In genomic region chr1:8625981-8626898, GRCh38 we compare ENCODE assay signal across 10 cellular contexts.
A peak's percentile ranks its signal among the peaks of the same experiment; 100 is the strongest.
DNase-seq lines count a peak whose midpoint lies in the region; ATAC-seq and TF ChIP-seq lines count a peak whose summit lies in the region.
"Had no signal": no experiment of that assay in that cellular context is flagged by ENCODE, and none has a peak within 500 bp of the region (broad histone marks: within the 10 kb centered on the region; RNA-seq: fewer than 3 reads in every experiment).

No MANE protein-coding gene starts in this region.

- no peak for TF ChIP-seq CTCF in astrocyte of the spinal cord (IDR thresholded peaks at IDR 0.05; ENCODE audit: low read depth, low read length)

- DNase-seq in KBM-7 (peak; percentile 38), astrocyte of the spinal cord (ENCODE audit: low read depth, low spot score) (peak; percentile 81), memory B cell (ENCODE audit: low spot score in 2 of 2) (no peak), CD1c-positive myeloid dendritic cell (ENCODE audit: extremely low spot score) (no peak)
- DNase-seq: activated CD4-positive, alpha-beta T cell treated with anti-CD3 and anti-CD28 coated beads, Interleukin-2, amount 10 ng/mL, durations not matched to agents 24 days and 14 days; naive thymus-derived CD4-positive, alpha-beta T cell had no signal

- H3K9me3 Mint-ChIP-seq in memory B cell: no peaks in the 10 kb centered on the region

- H3K4me3 Mint-ChIP-seq in memory B cell: no peak overlapping the region
- H3K4me3 Mint-ChIP-seq: activated CD4-positive, alpha-beta T cell treated with anti-CD3 and anti-CD28 coated beads, Interleukin-2, amount 10 ng/mL, durations not matched to agents 24 days and 14 days; naive thymus-derived CD4-positive, alpha-beta T cell had no signal

- H4K20me1 ChIP-seq in BLaER1: peaks cover 100% of the 10 kb centered on the region

- no peak overlapping the region for H3K9ac ChIP-seq in BLaER1

- H3K4me3 ChIP-seq in BLaER1 (no peak overlapping the region), astrocyte of the spinal cord (ENCODE audit: low read depth, low read length) (no peak overlapping the region)

- no peaks in the 10 kb centered on the region for H3K36me3 Mint-ChIP-seq in memory B cell

- no peak overlapping the region for H3K27ac ChIP-seq in BLaER1

- peak overlapping the region; percentile 87 for H3K27ac Mint-ChIP-seq in memory B cell
- H3K27ac Mint-ChIP-seq: activated CD4-positive, alpha-beta T cell treated with anti-CD3 and anti-CD28 coated beads, Interleukin-2, amount 10 ng/mL, durations not matched to agents 24 days and 14 days had no signal

- no peaks in the 10 kb centered on the region for H3K27me3 ChIP-seq in BLaER1

- H3K27me3 Mint-ChIP-seq in memory B cell: no peaks in the 10 kb centered on the region
- H3K27me3 Mint-ChIP-seq: activated CD4-positive, alpha-beta T cell treated with anti-CD3 and anti-CD28 coated beads, Interleukin-2, amount 10 ng/mL, durations not matched to agents 24 days and 14 days; naive thymus-derived CD4-positive, alpha-beta T cell had no signal

- no peaks in the 10 kb centered on the region for H3K9me3 ChIP-seq in BLaER1

- H3K4me1 ChIP-seq in BLaER1: peaks cover 55% of the 10 kb centered on the region

- in situ Hi-C loops in KBM-7 (cut with MboI; ENCODE audit: low pct_unique_long_range_greater_than_20kb, low sequenced_read_pairs) (no loop called here), astrocyte of the spinal cord (cut with HindIII; ENCODE audit: low sequenced_read_pairs) (no loop called here)

- peaks cover 48% of the 10 kb centered on the region for H3K4me1 Mint-ChIP-seq in memory B cell

- peaks cover 33% of the 10 kb centered on the region for H3K36me3 ChIP-seq in BLaER1

- peak overlapping the region; percentile 55 for H3K4me2 ChIP-seq in BLaER1

- ATAC-seq in memory B cell (ENCODE audit: low read depth) (no peak), GM19328 (IDR thresholded peaks at IDR 0.05; ENCODE audit: unreplicated experiment) (no peak), GM19463 (IDR thresholded peaks at IDR 0.05; ENCODE audit: unreplicated experiment) (no peak), HG03460 (IDR thresholded peaks at IDR 0.05; ENCODE audit: unreplicated experiment) (no peak)
- ATAC-seq: naive thymus-derived CD4-positive, alpha-beta T cell had no signal

Comparison
In these comparisons a context has a peak if more than half of its experiments do, and no peak if none do; other contexts are left out.
1. DNase-seq: peak in KBM-7 (single experiment) and astrocyte of the spinal cord (single experiment); none in memory B cell (0 of 2) and CD1c-positive myeloid dendritic cell (single experiment).